ENCODE assay signal across 14 cellular contexts in the genomic region with DNA sequence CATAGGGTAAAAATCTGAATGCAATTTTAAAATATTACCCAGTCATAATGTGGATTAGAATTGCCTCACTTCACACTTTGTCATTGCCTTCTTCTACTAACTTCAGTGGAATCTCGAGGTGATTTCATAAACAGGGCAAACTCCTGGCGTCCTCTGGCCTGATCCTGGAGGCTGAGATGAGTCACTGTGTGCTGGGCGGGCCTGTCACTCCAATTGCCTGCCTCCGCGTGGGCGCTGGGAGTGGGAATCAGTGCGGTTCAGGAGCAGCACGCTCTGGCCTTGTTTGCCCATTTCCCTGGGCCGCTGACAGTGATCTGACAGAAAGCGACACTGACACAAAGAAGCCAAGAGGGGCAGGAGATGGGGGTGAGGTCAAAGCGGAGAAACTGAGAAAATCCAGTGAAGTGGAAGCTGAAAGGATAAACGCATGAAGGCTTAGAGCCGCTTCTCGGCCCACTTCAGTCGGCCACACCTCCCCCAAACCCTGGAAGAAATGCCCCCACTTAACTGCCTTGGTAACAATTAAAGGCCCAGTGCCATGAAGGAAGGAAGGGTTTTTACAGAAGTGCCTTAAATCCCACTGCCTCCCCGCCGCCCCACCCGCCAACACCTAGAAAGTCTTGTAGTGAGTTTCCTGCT. TPM values are rescaled to one million over a fixed set of nuclear protein-coding genes. Genes with fewer than 3 reads are reported as not detected.
A peak's percentile ranks its signal among the peaks of the same experiment; 100 is the strongest.
DNase-seq lines count a peak whose midpoint lies in the region; ATAC-seq, FAIRE-seq and TF ChIP-seq lines count a peak whose summit lies in the region.
"Had no signal": no experiment of that assay in that cellular context is flagged by ENCODE, and none has a peak within 500 bp of the region (broad histone marks: within the 10 kb centered on the region; RNA-seq: fewer than 3 reads in every experiment).

No MANE protein-coding gene starts in this region.

- H3K27me3 ChIP-seq in ectodermal cell (ENCODE audit: control insufficient read depth, insufficient read depth, low read length, poor library complexity, severe bottlenecking) (no peaks in the 10 kb centered on the region), osteoblast (ENCODE audit: insufficient read depth, low read length) (peaks cover 16% of the 10 kb centered on the region), left ventricle myocardium inferior (ENCODE audit: low read depth) (peaks cover 11% of the 10 kb centered on the region)
- H3K27me3 ChIP-seq: cardiac muscle cell, thyroid gland had no signal

- H3K4me3 ChIP-seq in ectodermal cell (ENCODE audit: insufficient read depth, low read depth, low read length) (no peak overlapping the region), osteoblast (ENCODE audit: insufficient read depth, low read length) (no peak overlapping the region), left ventricle myocardium inferior (no peak overlapping the region)
- H3K4me3 ChIP-seq: cardiac muscle cell, thyroid gland had no signal

- H3K36me3 ChIP-seq in ectodermal cell (ENCODE audit: control insufficient read depth, insufficient read depth, low read length), result no peaks in the 10 kb centered on the region
- H3K36me3 ChIP-seq in osteoblast (ENCODE audit: insufficient read depth, low read length), result no peaks in the 10 kb centered on the region
- no peaks in the 10 kb centered on the region for H3K36me3 ChIP-seq in left ventricle myocardium inferior
- H3K36me3 ChIP-seq: cardiac muscle cell, thyroid gland had no signal

- peak overlapping the region; percentile 55 for H3K27ac ChIP-seq in ectodermal cell (ENCODE audit: insufficient read depth, low read depth, low read length, poor library complexity, severe bottlenecking)
- H3K27ac ChIP-seq in osteoblast (ENCODE audit: low read depth, low read length), result no peak overlapping the region
- H3K27ac ChIP-seq in left ventricle myocardium inferior (replicated peaks), result no peak overlapping the region
- H3K27ac ChIP-seq: cardiac muscle cell, thyroid gland had no signal

- H3K9me3 ChIP-seq in ectodermal cell (ENCODE audit: control insufficient read depth, low read length) (no peaks in the 10 kb centered on the region), osteoblast (ENCODE audit: low read depth, low read length) (no peaks in the 10 kb centered on the region), left ventricle myocardium inferior (replicated peaks) (no peaks in the 10 kb centered on the region)
- H3K9me3 ChIP-seq: thyroid gland had no signal

- 59 to 61% methylated on average over 18 of the region's 18 CpGs for WGBS in ectodermal cell, 2 experiments

- DNase-seq in ELF-1 (ENCODE audit: low read depth, low spot score) (peak; percentile 52), osteoblast (ENCODE audit: insufficient read length, low spot score, missing footprints) (peak; percentile 27), NCI-H1694 treated with DMSO at 0.1 percent for 48 hours (lab: John Stamatoyannopoulos, UW) (no peak), left ventricle myocardium inferior (no peak), GM19239 (ENCODE audit: insufficient read length, low spot score) (no peak)
- DNase-seq: activated T-cell treated with anti-CD3 and anti-CD28 coated beads, Interleukin-2, amount 50 U/mL, for 4 hours; NCI-H2029 treated with DMSO at 0.1 percent for 48 hours; RPMI8226; thyroid gland had no signal

- no peaks in the 10 kb centered on the region for H4K20me1 ChIP-seq in osteoblast (ENCODE audit: insufficient read depth, low read length)

- no peaks in the 10 kb centered on the region for H3K79me2 ChIP-seq in osteoblast (ENCODE audit: insufficient read depth, low read length)

- intact Hi-C loops in left ventricle myocardium inferior (cut with micrococcal nuclease), result no loop called here

- H2AFZ ChIP-seq in osteoblast (ENCODE audit: low read length), result peak overlapping the region; percentile 61

- peak overlapping the region; percentile 25 for H3K4me2 ChIP-seq in osteoblast (ENCODE audit: insufficient read depth, low read length)

- H3K4me1 ChIP-seq in ectodermal cell (ENCODE audit: control insufficient read depth, insufficient read depth, low read length), result peaks cover 24% of the 10 kb centered on the region
- H3K4me1 ChIP-seq in osteoblast (ENCODE audit: insufficient read depth, low read length), result peaks cover 9% of the 10 kb centered on the region
- no peaks in the 10 kb centered on the region for H3K4me1 ChIP-seq in left ventricle myocardium inferior
- H3K4me1 ChIP-seq: thyroid gland had no signal

- TF ChIP-seq CTCF in osteoblast (IDR thresholded peaks at IDR 0.05; ENCODE audit: extremely low read depth, low read depth, low read length) (no peak), left ventricle myocardium inferior (IDR thresholded peaks at IDR 0.05; ENCODE audit: borderline replicate concordance) (no peak)

- ATAC-seq in GM21390 (IDR thresholded peaks at IDR 0.05; ENCODE audit: unreplicated experiment), result no peak
- ATAC-seq: activated T-cell treated with anti-CD3 and anti-CD28 coated beads, Interleukin-2, amount 50 U/mL, for 4 hours had no signal

- no peak for FAIRE-seq in GM19239 (lab: Jason Lieb, UNC)
- FAIRE-seq: GM12892 had no signal

TF ChIP-seq in PFSK-1, 5 proteins besides CTCF, POLR2A, EP300 and RAD21:
- TF ChIP-seq SIN3A (IDR thresholded peaks at IDR 0.05; ENCODE audit: borderline replicate concordance, insufficient read depth, low read length), result no peak
- peak; percentile 51 for TF ChIP-seq FOXP2 (optimal IDR thresholded peaks at IDR 0.05; ENCODE audit: borderline replicate concordance, extremely low read depth, extremely low read length, insufficient read depth)

RNA-seq across cellular contexts. Expression of a gene that starts 29.8 kb away (rescaled TPM):
- polyA plus RNA-seq in PFSK-1 (2012; ENCODE audit: insufficient read length, low read depth), result 0.10 TPM
- 0.98 TPM for polyA plus RNA-seq in ectodermal cell (2013, experiment 1 of 4)
- polyA plus RNA-seq in ectodermal cell (2013, experiment 2 of 4), result 0.84 TPM
- 1.0 TPM for polyA plus RNA-seq in ectodermal cell (2013, experiment 3 of 4)
- 1.2 TPM for polyA plus RNA-seq in ectodermal cell (2013, experiment 4 of 4)
- under 0.01 TPM in 1 of 2 replicates, not detected in the other for total RNA-seq in osteoblast
- not detected for total RNA-seq in left ventricle myocardium inferior
- total RNA-seq: activated T-cell treated with anti-CD3 and anti-CD28 coated beads, Interleukin-2, amount 50 U/mL, for 4 hours had no signal

Comparison
In these comparisons a context has a peak if more than half of its experiments do, and no peak if none do; other contexts are left out.
1. DNase-seq: peak in ELF-1 (single experiment) and osteoblast (single experiment); none in NCI-H1694 treated with DMSO at 0.1 percent for 48 hours (single experiment), left ventricle myocardium inferior (single experiment) and GM19239 (single experiment).